22 cellular contexts compared by ENCODE assay signal in genomic region chr1:86782482-86782881, GRCh38.
A peak's percentile ranks its signal among the peaks of the same experiment; 100 is the strongest.
DNase-seq lines count a peak whose midpoint lies in the region; ATAC-seq, FAIRE-seq and TF ChIP-seq lines count a peak whose summit lies in the region.
"Had no signal": no experiment of that assay in that cellular context is flagged by ENCODE, and none has a peak within 500 bp of the region (broad histone marks: within the 10 kb centered on the region; RNA-seq: fewer than 3 reads in every experiment).

No MANE protein-coding gene starts in this region.

- FAIRE-seq in GM18507 (lab: Jason Lieb, UNC): peak; percentile 9
- FAIRE-seq: A204.1, D721Med, G401.6, GM12891, GM19239 had no signal

- ATAC-seq in gastroesophageal sphincter (no peak), GM18511 (IDR thresholded peaks at IDR 0.05; ENCODE audit: unreplicated experiment) (no peak)
- ATAC-seq: CD8-positive, alpha-beta T cell had no signal

- no peak for TF ChIP-seq EP300 in gastroesophageal sphincter (IDR thresholded peaks at IDR 0.05)

- H4K12ac ChIP-seq in trophoblast cell (ENCODE audit: low read depth, low read length): no peak overlapping the region

- H3K79me2 ChIP-seq in trophoblast cell (ENCODE audit: control insufficient read depth, insufficient read depth, low read length, poor library complexity): no peaks in the 10 kb centered on the region

- peaks cover 37 to 83% (median 54%) of the 10 kb centered on the region in 11 experiments for H3K9me3 ChIP-seq in BLaER1 treated with 17β-estradiol and CSF1 and Interleukin-3, amounts not matched to agents 10 nM and 100 nM (replicated peaks in 1 of 11)
- H3K9me3 ChIP-seq in trophoblast cell (ENCODE audit: insufficient read depth, low read depth, low read length) (no peaks in the 10 kb centered on the region), gastroesophageal sphincter (no peaks in the 10 kb centered on the region)
- H3K9me3 ChIP-seq: BE2C, Caco-2 had no signal

- no peak overlapping the region for H3K4me3 ChIP-seq in BLaER1 treated with 17β-estradiol and CSF1 and Interleukin-3, amounts not matched to agents 10 nM and 100 nM
- H3K4me3 ChIP-seq in trophoblast cell (ENCODE audit: low read depth, low read length) (no peak overlapping the region), gastroesophageal sphincter (no peak overlapping the region)
- H3K4me3 ChIP-seq: BLaER1 had no signal

- H2BK5ac ChIP-seq in trophoblast cell (ENCODE audit: low read depth, low read length, poor library complexity): no peak overlapping the region

- no peaks in the 10 kb centered on the region for H4K20me1 ChIP-seq in BLaER1 treated with 17β-estradiol and CSF1 and Interleukin-3, amounts not matched to agents 10 nM and 100 nM
- H4K20me1 ChIP-seq: BLaER1 had no signal

- H3K18ac ChIP-seq in trophoblast cell (ENCODE audit: low read length): no peak overlapping the region

- peak overlapping the region; percentile 43 for H2BK120ac ChIP-seq in trophoblast cell (ENCODE audit: insufficient read depth, low read length, poor library complexity)

- no peak for TF ChIP-seq CTCF in gastroesophageal sphincter (IDR thresholded peaks at IDR 0.05)

- DNase-seq in GM18507 (ENCODE audit: extremely low spot score, insufficient read length, low read depth) (no peak), trophoblast cell (peak in 1 of 2 donors; percentile 48), cortex of kidney (lab: John Stamatoyannopoulos, UW) (no peak)
- DNase-seq: 8988T; ACHN; BE2C; Caco-2; Calu3; CD4-positive, alpha-beta T cell; CD8-positive, alpha-beta T cell; DMS79 treated with DMSO at 0.1 percent for 48 hours; GF-D8 had no signal

- 0 out of 22 replicates have a peak overlapping the region, but pooled peaks of 1 of the 11 experiments have one; percentile 29 for H3K9ac ChIP-seq in BLaER1 treated with 17β-estradiol and CSF1 and Interleukin-3, amounts not matched to agents 10 nM and 100 nM
- no peak overlapping the region for H3K9ac ChIP-seq in trophoblast cell (ENCODE audit: low read length)
- H3K9ac ChIP-seq: BLaER1 had no signal

- H3K27ac ChIP-seq in BLaER1 treated with 17β-estradiol and CSF1 and Interleukin-3, amounts not matched to agents 10 nM and 100 nM: peak overlapping the region in 9 of 11 experiments; percentile 1 to 99 (median 33); a peak in 13 of 22 replicates
- H3K27ac ChIP-seq in trophoblast cell (ENCODE audit: low read depth, low read length) (no peak overlapping the region), gastroesophageal sphincter (no peak overlapping the region)
- H3K27ac ChIP-seq: BLaER1, C4-2B had no signal

- no peak for TF ChIP-seq POLR2A in gastroesophageal sphincter (IDR thresholded peaks at IDR 0.05)

- no peaks in the 10 kb centered on the region for H3K27me3 ChIP-seq in BLaER1 treated with 17β-estradiol and CSF1 and Interleukin-3, amounts not matched to agents 10 nM and 100 nM
- H3K27me3 ChIP-seq in trophoblast cell (ENCODE audit: insufficient read depth, low read length): no peaks in the 10 kb centered on the region
- no peaks in the 10 kb centered on the region for H3K27me3 ChIP-seq in gastroesophageal sphincter
- H3K27me3 ChIP-seq: BE2C, BLaER1 had no signal

- H2BK12ac ChIP-seq in trophoblast cell (ENCODE audit: low read length): peak overlapping the region; percentile 50

- no peak overlapping the region for H3K4ac ChIP-seq in trophoblast cell (ENCODE audit: low read depth, low read length)

- peaks cover 15% of the 10 kb centered on the region for H3K79me1 ChIP-seq in trophoblast cell (ENCODE audit: low read length)

- no peak overlapping the region for H2AFZ ChIP-seq in trophoblast cell (ENCODE audit: insufficient read depth, low read length, poor library complexity)

- no peak overlapping the region for H4K8ac ChIP-seq in trophoblast cell (ENCODE audit: low read depth, low read length)

- H3K36me3 ChIP-seq in BLaER1 treated with 17β-estradiol and CSF1 and Interleukin-3, amounts not matched to agents 10 nM and 100 nM: no peaks in the 10 kb centered on the region; a peak in 1 of 22 replicates
- H3K36me3 ChIP-seq in trophoblast cell (ENCODE audit: control insufficient read depth in 1 of 2, insufficient read depth in 2 of 2, low read length in 2 of 2) (no peaks in the 10 kb centered on the region), gastroesophageal sphincter (no peaks in the 10 kb centered on the region)
- H3K36me3 ChIP-seq: BE2C, BLaER1 had no signal

- peak overlapping the region in 3 of 11 experiments; percentile 6 to 67 (median 45); a peak in 4 of 22 replicates for H3K4me2 ChIP-seq in BLaER1 treated with 17β-estradiol and CSF1 and Interleukin-3, amounts not matched to agents 10 nM and 100 nM
- no peak overlapping the region for H3K4me2 ChIP-seq in trophoblast cell (ENCODE audit: low read length)
- H3K4me2 ChIP-seq: BLaER1 had no signal

- peaks cover 0 to 88% (median 26%) of the 10 kb centered on the region in 10 experiments; a peak in 19 of 20 replicates for H3K4me1 ChIP-seq in BLaER1 treated with 17β-estradiol and CSF1 and Interleukin-3, amounts not matched to agents 10 nM and 100 nM
- H3K4me1 ChIP-seq in trophoblast cell (ENCODE audit: control insufficient read depth in 1 of 2, insufficient read depth in 2 of 2, low read length in 2 of 2) (no peaks in the 10 kb centered on the region), gastroesophageal sphincter (no peaks in the 10 kb centered on the region)

- H3K14ac ChIP-seq in trophoblast cell (ENCODE audit: low read length): no peak overlapping the region

- H2AK5ac ChIP-seq in trophoblast cell (ENCODE audit: low read length): no peak overlapping the region

- no peak overlapping the region for H3K23ac ChIP-seq in trophoblast cell (ENCODE audit: low read length)

- peak overlapping the region; percentile 5 for H4K91ac ChIP-seq in trophoblast cell (ENCODE audit: low read depth, low read length)

Comparison
In these comparisons a context has a peak if more than half of its experiments do, and no peak if none do; other contexts are left out.
1. H3K27ac ChIP-seq: peak in BLaER1 treated with 17β-estradiol and CSF1 and Interleukin-3, amounts not matched to agents 10 nM and 100 nM (9 of 11); none in trophoblast cell (single experiment) and gastroesophageal sphincter (0 of 4).